29 cellular contexts compared by ENCODE assay signal in the genomic region with DNA sequence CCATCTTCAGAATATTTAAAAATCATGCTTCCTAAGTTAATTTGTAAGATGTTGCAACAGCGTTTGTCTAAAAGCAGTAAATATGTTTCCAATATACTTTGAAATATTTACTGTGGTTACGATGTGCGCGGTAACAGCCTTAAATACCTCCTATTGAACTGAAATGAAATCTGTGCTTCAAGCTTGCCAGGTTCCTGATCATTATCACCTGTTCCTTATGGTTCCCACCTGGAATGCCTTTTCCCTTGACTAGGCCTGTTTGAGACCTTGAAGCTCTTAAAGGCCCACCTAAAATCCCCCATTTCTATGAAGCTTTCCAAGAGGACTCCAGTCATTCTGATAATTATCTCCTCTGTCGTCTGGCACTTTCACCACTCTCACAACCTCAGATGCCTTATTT.
DNase-seq lines count a peak whose midpoint lies in the region; ATAC-seq and TF ChIP-seq lines count a peak whose summit lies in the region.
"Had no signal": no experiment of that assay in that cellular context is flagged by ENCODE, and none has a peak within 500 bp of the region (broad histone marks: within the 10 kb centered on the region; RNA-seq: fewer than 3 reads in every experiment).

No MANE protein-coding gene starts in this region.

- POLR2A ChIA-PET in BJ (lab: Charles Lee) = no interaction called here

- DNase-seq in AG09309 (ENCODE audit: low read depth) (peak; percentile 44), BJ (ENCODE audit: low read depth) (peak; percentile 47), NCI-H2171 (lab: John Stamatoyannopoulos, UW) (peak; percentile 14), fibroblast of peridontal ligament (ENCODE audit: extremely low read depth) (peak; percentile 80), endodermal cell (no peak), GM20000 (ENCODE audit: low spot score) (no peak)
- DNase-seq: activated CD4-positive, alpha-beta memory T cell treated with anti-CD3 and anti-CD28 coated beads for 36 hours; activated CD4-positive, CD25-positive, alpha-beta regulatory T cell; activated effector memory CD4-positive, alpha-beta T cell treated with Interleukin-2 at 50 U/mL for 16 hours; activated naive CD8-positive, alpha-beta T cell treated with anti-CD3 and anti-CD28 coated beads, Interleukin-2, amount 50 U/mL, for 24 hours; body of pancreas; effector CD4-positive, alpha-beta T cell; glutamatergic neuron; naive B cell; NCI-H187; NCI-H510A; occipital lobe; retina; stimulated activated CD4-positive, alpha-beta T cell treated with anti-CD3 and anti-CD28 coated beads, Interleukin-4, amount 100 ng/mL, for 1 hour; stimulated activated naive CD4-positive, alpha-beta T cell; T1000 had no signal

- TF ChIP-seq CTCF in AG09309 (IDR thresholded peaks at IDR 0.05; ENCODE audit: control insufficient read depth, insufficient read depth, low read depth, low read length, missing control alignments) (no peak), BJ (IDR thresholded peaks at IDR 0.05; ENCODE audit: insufficient read depth, low read depth, low read length) (no peak), endodermal cell (conservative IDR thresholded peaks at IDR 0.05) (no peak), GM20000 (IDR thresholded peaks at IDR 0.05; ENCODE audit: extremely low read depth, missing control alignments) (no peak)

- no peaks in the 10 kb centered on the region for H3K9me3 ChIP-seq in endodermal cell (ENCODE audit: control insufficient read depth, low read length)
- H3K9me3 ChIP-seq: BLaER1, body of pancreas, HAP-1, thoracic aorta had no signal

- no peak overlapping the region for H3K4me3 Mint-ChIP-seq in endodermal cell
- H3K4me3 Mint-ChIP-seq: activated CD4-positive, alpha-beta memory T cell treated with anti-CD3 and anti-CD28 coated beads for 36 hours; activated naive CD8-positive, alpha-beta T cell treated with anti-CD3 and anti-CD28 coated beads, Interleukin-2, amount 50 U/mL, for 24 hours; naive B cell had no signal

- H3K27me3 ChIP-seq in BJ (ENCODE audit: control insufficient read depth, insufficient read depth, low read length) (no peaks in the 10 kb centered on the region), endodermal cell (ENCODE audit: control insufficient read depth, insufficient read depth, low read length, poor library complexity, severe bottlenecking) (no peaks in the 10 kb centered on the region)
- H3K27me3 ChIP-seq: BLaER1, body of pancreas had no signal

- H3K27ac ChIP-seq in endodermal cell (ENCODE audit: low read depth, low read length) = no peak overlapping the region
- H3K27ac ChIP-seq: BLaER1, RWPE1, thoracic aorta had no signal

- no peak overlapping the region for H3K27ac Mint-ChIP-seq in endodermal cell
- H3K27ac Mint-ChIP-seq: activated CD4-positive, alpha-beta memory T cell treated with anti-CD3 and anti-CD28 coated beads for 36 hours; activated naive CD8-positive, alpha-beta T cell treated with anti-CD3 and anti-CD28 coated beads, Interleukin-2, amount 50 U/mL, for 24 hours; naive B cell had no signal

- no peaks in the 10 kb centered on the region for H3K4me1 ChIP-seq in endodermal cell (ENCODE audit: control insufficient read depth, insufficient read depth, low read length)
- H3K4me1 ChIP-seq: BLaER1, body of pancreas, HAP-1 had no signal

- no peaks in the 10 kb centered on the region for H3K27me3 Mint-ChIP-seq in endodermal cell (ENCODE audit: insufficient read depth)
- H3K27me3 Mint-ChIP-seq: activated CD4-positive, alpha-beta memory T cell treated with anti-CD3 and anti-CD28 coated beads for 36 hours; activated naive CD8-positive, alpha-beta T cell treated with anti-CD3 and anti-CD28 coated beads, Interleukin-2, amount 50 U/mL, for 24 hours; naive B cell had no signal

- H3K4me1 Mint-ChIP-seq in endodermal cell = peaks cover 7% of the 10 kb centered on the region
- H3K4me1 Mint-ChIP-seq: activated naive CD8-positive, alpha-beta T cell treated with anti-CD3 and anti-CD28 coated beads, Interleukin-2, amount 50 U/mL, for 24 hours; naive B cell had no signal

- H3K4me3 ChIP-seq in AG09309 (ENCODE audit: control insufficient read depth, low read depth, low read length) (no peak overlapping the region), BJ (ENCODE audit: low read depth, low read length) (no peak overlapping the region), endodermal cell (ENCODE audit: low read length) (no peak overlapping the region)
- H3K4me3 ChIP-seq: BLaER1, body of pancreas, HAP-1, K562, smooth muscle cell, thoracic aorta had no signal

- no peak overlapping the region for H3K9ac ChIP-seq in endodermal cell (ENCODE audit: extremely low read depth, low read length, poor library complexity, severe bottlenecking)
- H3K9ac ChIP-seq: BLaER1 had no signal

- H3K36me3 ChIP-seq in BJ (ENCODE audit: control insufficient read depth, insufficient read depth, low read length) (no peaks in the 10 kb centered on the region), endodermal cell (ENCODE audit: control insufficient read depth, insufficient read depth, low read length) (no peaks in the 10 kb centered on the region)
- H3K36me3 ChIP-seq: BLaER1, HAP-1, thoracic aorta had no signal

- no peak for ATAC-seq in GM18868 (IDR thresholded peaks at IDR 0.05; ENCODE audit: unreplicated experiment)
- ATAC-seq: activated naive CD8-positive, alpha-beta T cell treated with anti-CD3 and anti-CD28 coated beads, Interleukin-2, amount 50 U/mL, for 24 hours; body of pancreas; esophagus mucosa; K562 had no signal

- WGBS in endodermal cell (ENCODE audit: insufficient coverage in 1 of 2, insufficient read length in 1 of 2), 2 experiments = 95 to 96% methylated on average over 3 to 4 of the region's 5 CpGs

- CTCF ChIA-PET in BJ (lab: Yijun Ruan, JAX) = interaction anchor here (0.6 to 1.2 kb wide), 3 partner anchors 9 to 630 kb away, joined by 3 to 5 read pairs (median 3); no protein-coding TSS in a partner anchor

- no peaks in the 10 kb centered on the region for H3K9me3 Mint-ChIP-seq in endodermal cell

- H3K36me3 Mint-ChIP-seq in endodermal cell (ENCODE audit: low read depth) = no peaks in the 10 kb centered on the region
- H3K36me3 Mint-ChIP-seq: activated CD4-positive, alpha-beta memory T cell treated with anti-CD3 and anti-CD28 coated beads for 36 hours; naive B cell had no signal

Comparison
In these comparisons a context has a peak if more than half of its experiments do, and no peak if none do; other contexts are left out.
1. DNase-seq: peak in AG09309 (single experiment), BJ (single experiment), NCI-H2171 (single experiment) and fibroblast of peridontal ligament (single experiment); none in endodermal cell (single experiment) and GM20000 (single experiment).